35 cellular contexts compared by ENCODE assay signal in genomic region chr20:46607191-46607848, GRCh38. TPM values are rescaled to one million over a fixed set of nuclear protein-coding genes. Genes with fewer than 3 reads are reported as not detected.
"Had no signal": no experiment of that assay in that cellular context is flagged by ENCODE, and none has a peak within 500 bp of the region (broad histone marks: within the 10 kb centered on the region; RNA-seq: fewer than 3 reads in every experiment).

No MANE protein-coding gene starts in this region.

- ATAC-seq: foreskin keratinocyte; heart right ventricle; left lung; lower lobe of right lung; stimulated activated memory B cell treated with anti-CD40 and anti-IgM and Interleukin-4, amounts not matched to agents 10 μg/mL and 1 μg/mL and 100 μg/mL, for 72 hours had no signal

- H3K4me1 ChIP-seq: esophagus muscularis mucosa, foreskin keratinocyte, left lung, lower lobe of right lung, neural progenitor cell, prostate gland, right atrium auricular region, sigmoid colon, testis, tibial artery had no signal

- H3K27ac ChIP-seq: esophagus muscularis mucosa, foreskin keratinocyte, heart right ventricle, left lung, lower lobe of right lung, neural progenitor cell, prostate gland, right atrium auricular region, sigmoid colon, testis, tibial artery had no signal

- H3K9me3 Mint-ChIP-seq: immature natural killer cell; stimulated activated memory B cell treated with anti-CD40 and anti-IgM and Interleukin-4, amounts not matched to agents 10 μg/mL and 1 μg/mL and 100 μg/mL, for 72 hours had no signal

- H3K27ac Mint-ChIP-seq: immature natural killer cell; memory B cell; naive B cell; neural progenitor cell; stimulated activated memory B cell treated with anti-CD40 and anti-IgM and Interleukin-4, amounts not matched to agents 10 μg/mL and 1 μg/mL and 100 μg/mL, for 72 hours; type B pancreatic cell had no signal

- DNase-seq: caudate nucleus; cerebellar nuclear complex; cortex of kidney; effector CD8-positive, alpha-beta T cell; foreskin keratinocyte; glutamatergic neuron; heart right ventricle; hypothalamus; immature natural killer cell; islet precursor cell; left lung; lower lobe of right lung; naive B cell; sigmoid colon; stimulated activated CD4-positive, alpha-beta T cell treated with anti-CD3 and anti-CD28 coated beads, Interleukin-4, amount 100 ng/mL, for 4 hours; stimulated activated naive CD8-positive, alpha-beta T cell treated with anti-CD3 and anti-CD28 coated beads, Interleukin-15, Interleukin-2, amounts not matched to agents 100 U/mL and 50 U/mL, for 24 hours; substantia nigra; testis; tibial artery had no signal

- H3K4me1 Mint-ChIP-seq: immature natural killer cell, nephron had no signal

- H3K4me3 Mint-ChIP-seq: immature natural killer cell; memory B cell; naive B cell; nephron; neural progenitor cell; stimulated activated memory B cell treated with anti-CD40 and anti-IgM and Interleukin-4, amounts not matched to agents 10 μg/mL and 1 μg/mL and 100 μg/mL, for 72 hours; type B pancreatic cell had no signal

- H3K4me3 ChIP-seq: esophagus muscularis mucosa, heart right ventricle, left lung, lower lobe of right lung, neural progenitor cell, prostate gland, right atrium auricular region, sigmoid colon, testis, tibial artery had no signal

- H3K27me3 ChIP-seq: esophagus muscularis mucosa, foreskin keratinocyte, left lung, neural progenitor cell, right atrium auricular region, sigmoid colon, testis, tibial artery had no signal

- H3K36me3 ChIP-seq: esophagus muscularis mucosa, heart right ventricle, left lung, lower lobe of right lung, neural progenitor cell, prostate gland, right atrium auricular region, sigmoid colon had no signal

- H3K36me3 Mint-ChIP-seq: immature natural killer cell; stimulated activated memory B cell treated with anti-CD40 and anti-IgM and Interleukin-4, amounts not matched to agents 10 μg/mL and 1 μg/mL and 100 μg/mL, for 72 hours had no signal

- H3K9me3 ChIP-seq: esophagus muscularis mucosa, left lung, lower lobe of right lung, prostate gland, right atrium auricular region, testis, tibial artery had no signal

RNA-seq across cellular contexts. Expression of gene OCSTAMP, which starts 56.9 kb away (rescaled TPM):
- total RNA-seq: dermis microvascular lymphatic vessel endothelial cell, endothelial cell of umbilical vein, epithelial cell of proximal tubule, esophagus muscularis mucosa, fibroblast of lung, foreskin keratinocyte, heart right ventricle, left lung, lower lobe of right lung, mononuclear cell, osteocyte, prostate gland, right atrium auricular region, sigmoid colon, skeletal muscle tissue, urinary bladder had no signal
